ENCODE assay signal across 1 cellular context in genomic region chr3:90091557-90091956, GRCh38.
TF ChIP-seq lines count a peak whose summit lies in the region.

No MANE protein-coding gene starts in this region.

TF ChIP-seq in HCT116, 20 proteins besides CTCF, POLR2A, EP300 and RAD21 (continued from another document):
- TF ChIP-seq MAX (IDR thresholded peaks at IDR 0.05) (no peak), CBX3 (IDR thresholded peaks at IDR 0.05; ENCODE audit: low read depth) (no peak), FOSL1 (IDR thresholded peaks at IDR 0.05; ENCODE audit: low read depth) (no peak), REST (IDR thresholded peaks at IDR 0.05; ENCODE audit: low read depth) (no peak), EGR1 (IDR thresholded peaks at IDR 0.05; ENCODE audit: low read depth) (no peak)
TF ChIP-seq in HCT116: peak in this region for 0.
